In genomic region chr5:892390-893136, GRCh38 we compare ENCODE assay signal across 8 cellular contexts. TPM values are rescaled to one million over a fixed set of nuclear protein-coding genes. Genes with fewer than 3 reads are reported as not detected.
A peak's percentile ranks its signal among the peaks of the same experiment; 100 is the strongest.
DNase-seq lines count a peak whose midpoint lies in the region; ATAC-seq and TF ChIP-seq lines count a peak whose summit lies in the region.

TSS of gene BRD9 (minus strand) at chr5:892801. CDS start at chr5:892657, 144 bp downstream.
TSS of gene TRIP13 (plus strand) at chr5:892884. CDS start at chr5:892999, 115 bp downstream.

- no peak for TF ChIP-seq CTCF in GM23338 (conservative IDR thresholded peaks at IDR 0.05; ENCODE audit: low read depth in 2 of 2)
- TF ChIP-seq CTCF in glutamatergic neuron (IDR thresholded peaks at IDR 0.05; ENCODE audit: partially characterized antibody, unreplicated experiment) = no peak
- peak in 1 of 3 donors; percentile 20 for TF ChIP-seq CTCF in ovary (IDR thresholded peaks at IDR 0.05)
- peak in 2 of 6 experiments; percentile 10 to 13 for TF ChIP-seq CTCF in thyroid gland (IDR thresholded peaks at IDR 0.05)

- H3K27me3 Mint-ChIP-seq in GM23338 (ENCODE audit: insufficient read depth, low read depth, poor library complexity) (peaks cover 8% of the 10 kb centered on the region), glutamatergic neuron (ENCODE audit: unreplicated experiment) (no peaks in the 10 kb centered on the region)
- H3K27me3 Mint-ChIP-seq in activated naive CD4-positive, alpha-beta T cell treated with anti-CD3 and anti-CD28 coated beads, Interleukin-2, amount 50 U/mL, for 24 hours = no peaks in the 10 kb centered on the region

- H3F3A ChIP-seq in GM23338 (replicated peaks; ENCODE audit: low read depth) = 0 out of 2 replicates have a peak, but pooled peaks cover 6% of the 10 kb centered on the region

- H3K4me1 Mint-ChIP-seq in GM23338 = peaks cover 17% of the 10 kb centered on the region
- H3K4me1 Mint-ChIP-seq in activated naive CD4-positive, alpha-beta T cell treated with anti-CD3 and anti-CD28 coated beads, Interleukin-2, amount 50 U/mL, for 24 hours = peaks cover 28% of the 10 kb centered on the region
- H3K4me1 Mint-ChIP-seq in glutamatergic neuron (ENCODE audit: low read depth, unreplicated experiment) = peaks cover 5% of the 10 kb centered on the region

- peak within 1 kb of the TSS; percentile 76; the same call in 1 of the 2 replicates for H2AFZ ChIP-seq in GM23338

- H3K36me3 ChIP-seq in GM23338 (ENCODE audit: insufficient read depth) (peaks cover 56% of the 10 kb centered on the region), SK-N-MC (ENCODE audit: insufficient read depth, low read length) (peaks cover 72% of the 10 kb centered on the region), ovary (no peaks in the 10 kb centered on the region), thyroid gland (peaks cover 8 to 22% of the 10 kb centered on the region in 2 donors)

- peak; percentile 71 for DNase-seq in GDM1 (lab: John Stamatoyannopoulos, UW)
- DNase-seq in GM23338 (ENCODE audit: low spot score) = peak; percentile 87
- peak; percentile 66 for DNase-seq in LHCN-M2 (ENCODE audit: low read depth)
- DNase-seq in SK-N-MC (ENCODE audit: low read depth, low spot score) = no peak
- DNase-seq in glutamatergic neuron = peak; percentile 89
- peak; percentile 75 to 89 (median 81) for DNase-seq in ovary
- peak; percentile 77 to 81 for DNase-seq in thyroid gland

- H3K79me2 ChIP-seq in GM23338 (replicated peaks; ENCODE audit: insufficient read depth) = peaks cover 82% of the 10 kb centered on the region

- H3K9ac ChIP-seq in SK-N-MC (ENCODE audit: insufficient read length) = peak within 1 kb of the TSS; percentile 88

- H3K4me1 ChIP-seq in GM23338 (ENCODE audit: insufficient read depth) = peaks cover 14% of the 10 kb centered on the region; the same call in 1 of the 2 replicates
- H3K4me1 ChIP-seq in ovary (ENCODE audit: insufficient read depth) = peaks cover 9% of the 10 kb centered on the region
- peaks cover 13 to 15% of the 10 kb centered on the region in 2 donors for H3K4me1 ChIP-seq in thyroid gland

- TF ChIP-seq POLR2A in ovary (IDR thresholded peaks at IDR 0.05) = peak; percentile 51
- TF ChIP-seq POLR2A in thyroid gland (IDR thresholded peaks at IDR 0.05) = peak in 1 of 2 donors; percentile 67

- H3K27me3 ChIP-seq in GM23338 (ENCODE audit: insufficient read depth) = no peaks in the 10 kb centered on the region
- H3K27me3 ChIP-seq in ovary = no peaks in the 10 kb centered on the region
- H3K27me3 ChIP-seq in thyroid gland = no peaks in the 10 kb centered on the region

- WGBS in ovary, 3 donors = 1% methylated on average over 73 to 91 of the region's 91 CpGs
- 0 to 2% methylated on average over 10 to 18 of the region's 91 CpGs for WGBS in thyroid gland, 2 donors

- H3K27ac Mint-ChIP-seq in GM23338 (peak within 1 kb of the TSS; percentile 84), glutamatergic neuron (ENCODE audit: unreplicated experiment) (peak within 1 kb of the TSS; percentile 71)
- H3K27ac Mint-ChIP-seq in activated naive CD4-positive, alpha-beta T cell treated with anti-CD3 and anti-CD28 coated beads, Interleukin-2, amount 50 U/mL, for 24 hours = peak within 1 kb of the TSS; percentile 83

- no peak for TF ChIP-seq EP300 in ovary (IDR thresholded peaks at IDR 0.05)

- H3K4me3 Mint-ChIP-seq in GM23338 (peak within 1 kb of the TSS; percentile 90), glutamatergic neuron (ENCODE audit: unreplicated experiment) (peak within 1 kb of the TSS; percentile 88)
- H3K4me3 Mint-ChIP-seq in activated naive CD4-positive, alpha-beta T cell treated with anti-CD3 and anti-CD28 coated beads, Interleukin-2, amount 50 U/mL, for 24 hours = peak within 1 kb of the TSS; percentile 91

- intact Hi-C loops in ovary (cut with DNase I) = loop anchor here in 2 of 4 donors (5.0 kb wide), 1 partner anchor 220 kb away; no protein-coding TSS in a partner anchor
- intact Hi-C loops in thyroid gland (cut with DNase I) = no loop called here

- H3K9me3 ChIP-seq in SK-N-MC (ENCODE audit: low read depth, low read length) (no peaks in the 10 kb centered on the region), ovary (no peaks in the 10 kb centered on the region), thyroid gland (no peaks in the 10 kb centered on the region)

- H3K27ac ChIP-seq in GM23338 (ENCODE audit: low read depth) (no peak within 1 kb of the TSS), SK-N-MC (peak within 1 kb of the TSS; percentile 68; the same call in 1 of the 2 replicates), ovary (peak within 1 kb of the TSS; percentile 33 to 81), thyroid gland (peak within 1 kb of the TSS; percentile 60 to 74 (median 67))

- peak within 1 kb of the TSS; percentile 92 for H3K4me3 ChIP-seq in GM23338
- H3K4me3 ChIP-seq in SK-N-MC = peak within 1 kb of the TSS; percentile 81
- peak within 1 kb of the TSS; percentile 91 for H3K4me3 ChIP-seq in ovary
- peak within 1 kb of the TSS; percentile 65 to 95 (median 76) for H3K4me3 ChIP-seq in thyroid gland (replicated peaks in 1 of 3)

- no peaks in the 10 kb centered on the region for H3K9me2 ChIP-seq in GM23338 (ENCODE audit: insufficient read depth)

- H3K9me3 Mint-ChIP-seq in GM23338 = no peaks in the 10 kb centered on the region
- no peaks in the 10 kb centered on the region for H3K9me3 Mint-ChIP-seq in activated naive CD4-positive, alpha-beta T cell treated with anti-CD3 and anti-CD28 coated beads, Interleukin-2, amount 50 U/mL, for 24 hours
- peaks cover 5% of the 10 kb centered on the region for H3K9me3 Mint-ChIP-seq in glutamatergic neuron (ENCODE audit: unreplicated experiment)

- H3K36me3 Mint-ChIP-seq in GM23338 (ENCODE audit: low read depth) (peaks cover 78% of the 10 kb centered on the region), glutamatergic neuron (ENCODE audit: unreplicated experiment) (peaks cover under 1% of the 10 kb centered on the region)
- H3K36me3 Mint-ChIP-seq in activated naive CD4-positive, alpha-beta T cell treated with anti-CD3 and anti-CD28 coated beads, Interleukin-2, amount 50 U/mL, for 24 hours = peaks cover 8% of the 10 kb centered on the region

- ATAC-seq in GM23338 = peak; percentile 91

- H3K4me2 ChIP-seq in GM23338 = peak within 1 kb of the TSS; percentile 95

- peaks cover 34% of the 10 kb centered on the region for H4K20me1 ChIP-seq in GM23338 (replicated peaks; ENCODE audit: insufficient read depth)

TF ChIP-seq in GM23338, 12 proteins besides CTCF, POLR2A, EP300 and RAD21 (continues in another document):
- TF ChIP-seq ETS1 (IDR thresholded peaks at IDR 0.05) (no peak), REST (IDR thresholded peaks at IDR 0.05; ENCODE audit: unreplicated experiment) (no peak), EZH2 (IDR thresholded peaks at IDR 0.05; ENCODE audit: low read depth, unreplicated experiment) (no peak), CREB1 (CRISPR knock-in tag; IDR thresholded peaks at IDR 0.05; ENCODE audit: low read depth) (peak; percentile 80), NANOG (IDR thresholded peaks at IDR 0.05; ENCODE audit: borderline replicate concordance) (no peak), EZH2phosphoT487 (IDR thresholded peaks at IDR 0.05; ENCODE audit: unreplicated experiment) (no peak), JUNB (IDR thresholded peaks at IDR 0.05; ENCODE audit: unreplicated experiment) (no peak), POLR2AphosphoS5 (IDR thresholded peaks at IDR 0.05; ENCODE audit: low read depth) (peak; percentile 79)

RNA-seq across cellular contexts. Expression of gene BRD9, which starts in this region (rescaled TPM):
- 41.6 and 54.7 TPM in 2 replicates for total RNA-seq in GM23338 (2014; rRNA removed; shearing (Covaris generic))
- 29.8 and 32.9 TPM in 2 replicates for polyA plus RNA-seq in GM23338 (2016; fragmentation: Nextera tagmentation; extraction: Ambion mirVana)
- total RNA-seq in LHCN-M2 (2014; rRNA removed) = 44.7 and 45.8 TPM in 2 replicates
- 30.8 TPM for polyA plus RNA-seq in LHCN-M2 (2012)
- 104 TPM for total RNA-seq in glutamatergic neuron (ENCODE audit: unreplicated experiment)
- total RNA-seq in ovary = 10 to 100 TPM; 18.6 to 42.1 (median 35.0) TPM
- 10 to 100 TPM; 25.6 to 26.3 TPM for polyA plus RNA-seq in ovary
- 10 to 100 TPM; 19.6 to 29.9 (median 25.2) TPM for total RNA-seq in thyroid gland

RNA-seq across cellular contexts. Expression of gene TRIP13, which starts in this region (rescaled TPM):
- 44.4 and 44.8 TPM in 2 replicates for total RNA-seq in GM23338 (2014; rRNA removed; shearing (Covaris generic))
- polyA plus RNA-seq in GM23338 (2016; fragmentation: Nextera tagmentation; extraction: Ambion mirVana) (42.2 and 42.5 TPM in 2 replicates), ovary (1 to 10 TPM; 1.6 to 2.5 TPM)
- total RNA-seq in LHCN-M2 (2014; rRNA removed) (64.7 and 65.9 TPM in 2 replicates), glutamatergic neuron (ENCODE audit: unreplicated experiment) (3.9 TPM), ovary (1 to 10 TPM; 1.3 to 3.9 (median 2.0) TPM), thyroid gland (1 to 10 TPM in 3 of 4 donors, not detected in 1; 1.1 to 1.7 (median 1.3) TPM)
- 21.2 TPM for polyA plus RNA-seq in LHCN-M2 (2012)

Comparison
In these comparisons a context has a peak if more than half of its experiments do, and no peak if none do; other contexts are left out.
1. RNA of gene TRIP13 (polyA plus RNA-seq): 42.2 to 42.5 TPM in GM23338; 1.6 to 2.5 TPM in ovary; every median in the first group is over 10 times any median in the second.
2. Peak in every context shown above with its lines, with median percentiles within 50 percentile points of each other: H3K4me3 ChIP-seq, H3K27ac Mint-ChIP-seq and H3K4me3 Mint-ChIP-seq.